In genomic region chr13:88925954-88926353, GRCh38 we compare ENCODE assay signal across 22 cellular contexts.
"Had no signal": no experiment of that assay in that cellular context is flagged by ENCODE, and none has a peak within 500 bp of the region (broad histone marks: within the 10 kb centered on the region; RNA-seq: fewer than 3 reads in every experiment).

No MANE protein-coding gene starts in this region.

- DNase-seq: activated B cell treated with CpG ODN at 0.5 μM for 24 hours; activated CD4-positive, alpha-beta T cell treated with anti-CD3 and anti-CD28 coated beads for 4 hours; activated CD4-positive, alpha-beta T cell treated with anti-CD3 and anti-CD28 coated beads, Interleukin-2, amount 50 U/mL, for 48 hours; activated effector memory CD4-positive, alpha-beta T cell treated with Interleukin-2 at 50 U/mL for 16 hours; activated naive CD4-positive, alpha-beta T cell treated with anti-CD3 and anti-CD28 coated beads, Interleukin-2, amount 50 U/mL, for 16 hours; activated naive CD8-positive, alpha-beta T cell treated with anti-CD3 and anti-CD28 coated beads, Interleukin-2, amount 50 U/mL, for 24 hours; activated T-cell treated with anti-CD3 and anti-CD28 coated beads, Interleukin-2, amount 50 U/mL, for 48 hours; body of pancreas; effector CD4-positive, alpha-beta T cell; kidney glomerular epithelial cell; stimulated activated CD4-positive, alpha-beta T cell treated with anti-CD3 and anti-CD28 coated beads, Interleukin-12 subunit alpha, Interleukin-12 subunit beta, amount 100 ng/mL, for 4 hours; stimulated activated CD4-positive, alpha-beta T cell treated with anti-CD3 and anti-CD28 coated beads, Interleukin-4, amount 100 ng/mL, for 4 hours; substantia nigra; T1000; thyroid gland had no signal

- H3K9me3 Mint-ChIP-seq: activated naive CD8-positive, alpha-beta T cell treated with anti-CD3 and anti-CD28 coated beads, Interleukin-2, amount 50 U/mL, for 24 hours; neural crest cell; stimulated activated naive CD8-positive, alpha-beta T cell treated with anti-CD3 and anti-CD28 coated beads, Interleukin-15, Interleukin-2, amounts not matched to agents 100 ng/mL and 50 ng/mL, for 24 hours had no signal

- ATAC-seq: activated naive CD8-positive, alpha-beta T cell treated with anti-CD3 and anti-CD28 coated beads, Interleukin-2, amount 50 U/mL, for 24 hours; body of pancreas had no signal

- H3K27ac Mint-ChIP-seq: activated B cell treated with CpG ODN at 0.5 μM for 24 hours; activated naive CD8-positive, alpha-beta T cell treated with anti-CD3 and anti-CD28 coated beads, Interleukin-2, amount 50 U/mL, for 24 hours; dendritic cell treated with granulocyte-macrophage colony-stimulating factor and Interleukin-4, amounts not matched to agents 40 ng/mL and 50 ng/mL, for 4 days; memory B cell; progenitor cell of endocrine pancreas; stimulated activated naive CD8-positive, alpha-beta T cell treated with anti-CD3 and anti-CD28 coated beads, Interleukin-15, Interleukin-2, amounts not matched to agents 100 ng/mL and 50 ng/mL, for 24 hours; T-helper 1 cell treated with Interleukin-12 subunit alpha and Interleukin-12 subunit beta and Interleukin-4 antibody, amounts not matched to agents 30 μg/mL and 1 μg/mL, for 36 hours had no signal

- H3K27me3 Mint-ChIP-seq: activated B cell treated with CpG ODN at 0.5 μM for 24 hours; activated naive CD8-positive, alpha-beta T cell treated with anti-CD3 and anti-CD28 coated beads, Interleukin-2, amount 50 U/mL, for 24 hours; dendritic cell treated with granulocyte-macrophage colony-stimulating factor and Interleukin-4, amounts not matched to agents 40 ng/mL and 50 ng/mL, for 4 days; memory B cell; progenitor cell of endocrine pancreas; stimulated activated naive CD8-positive, alpha-beta T cell treated with anti-CD3 and anti-CD28 coated beads, Interleukin-15, Interleukin-2, amounts not matched to agents 100 ng/mL and 50 ng/mL, for 24 hours had no signal

- H3K4me3 ChIP-seq: body of pancreas, cardiac muscle cell, thyroid gland had no signal

- H3K4me1 ChIP-seq: body of pancreas, thyroid gland had no signal

- H3K4me3 Mint-ChIP-seq: activated B cell treated with CpG ODN at 0.5 μM for 24 hours; activated naive CD8-positive, alpha-beta T cell treated with anti-CD3 and anti-CD28 coated beads, Interleukin-2, amount 50 U/mL, for 24 hours; dendritic cell treated with granulocyte-macrophage colony-stimulating factor and Interleukin-4, amounts not matched to agents 40 ng/mL and 50 ng/mL, for 4 days; memory B cell; neural crest cell; stimulated activated naive CD8-positive, alpha-beta T cell treated with anti-CD3 and anti-CD28 coated beads, Interleukin-15, Interleukin-2, amounts not matched to agents 100 ng/mL and 50 ng/mL, for 24 hours; T-helper 1 cell treated with Interleukin-12 subunit alpha and Interleukin-12 subunit beta and Interleukin-4 antibody, amounts not matched to agents 30 μg/mL and 1 μg/mL, for 36 hours had no signal

- H3K27ac ChIP-seq: body of pancreas, cardiac muscle cell, thyroid gland had no signal

- H3K9me3 ChIP-seq: body of pancreas, thyroid gland had no signal

- H3K36me3 ChIP-seq: cardiac muscle cell, thyroid gland had no signal

- H3K4me1 Mint-ChIP-seq: activated naive CD8-positive, alpha-beta T cell treated with anti-CD3 and anti-CD28 coated beads, Interleukin-2, amount 50 U/mL, for 24 hours; memory B cell; neural crest cell had no signal

- H3K36me3 Mint-ChIP-seq: memory B cell had no signal

- H3K27me3 ChIP-seq: body of pancreas, cardiac muscle cell, thyroid gland had no signal
